Comparison of ENCODE assay signal across 8 cellular contexts in the genomic region with DNA sequence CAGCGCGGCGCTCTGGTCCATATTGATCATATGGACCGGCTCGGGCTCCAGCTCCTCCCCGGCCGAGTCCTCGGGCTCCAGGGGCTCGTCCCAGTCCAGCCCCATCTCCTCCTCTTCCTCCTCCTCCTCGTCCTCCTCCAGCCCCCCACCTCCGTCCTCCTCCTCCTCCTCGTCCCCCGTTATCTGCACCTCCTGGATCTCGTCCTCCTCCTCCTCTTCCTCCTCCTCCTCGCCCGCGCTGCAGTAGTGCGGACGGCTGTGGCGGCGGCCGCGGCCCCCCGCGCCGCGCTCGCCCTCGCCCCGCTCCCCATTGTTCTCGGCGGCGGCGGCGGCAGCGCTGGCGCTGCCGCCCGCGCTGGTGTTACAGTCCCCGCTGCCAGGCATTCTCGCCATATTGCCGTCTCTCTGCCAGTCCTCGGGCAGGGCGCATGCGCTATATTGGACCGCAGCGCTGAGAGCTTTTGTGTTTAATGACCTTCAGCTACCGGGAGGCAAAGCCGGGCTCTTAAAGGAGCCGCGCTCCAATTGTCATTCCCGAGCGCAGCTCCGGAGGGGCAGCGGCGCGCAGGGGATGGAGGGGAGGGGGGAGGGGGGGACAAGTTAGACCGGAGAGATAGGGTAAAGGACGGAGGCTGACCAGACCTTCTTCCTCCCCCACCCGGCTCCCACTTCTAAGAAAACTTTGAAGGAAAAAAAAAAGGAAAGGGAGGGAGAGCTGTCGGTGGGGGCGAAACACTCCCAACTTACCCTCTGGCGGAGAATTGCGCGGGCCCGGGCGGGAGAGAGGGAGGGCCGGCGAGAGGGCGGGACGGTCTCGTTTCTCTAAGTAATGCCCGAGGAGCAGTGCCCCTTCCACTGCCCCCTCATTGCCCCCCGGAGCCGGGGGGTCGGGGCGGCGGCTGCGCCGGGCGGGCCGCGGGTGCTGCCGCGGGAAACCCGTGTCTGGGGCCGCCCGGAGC. TPM values are rescaled to one million over a fixed set of nuclear protein-coding genes. Genes with fewer than 3 reads are reported as not detected.
DNase-seq lines count a peak whose midpoint lies in the region; ATAC-seq and TF ChIP-seq lines count a peak whose summit lies in the region.

Gene KCTD1, minus strand, starts transcription at position 410 of the 959 bp plus-strand sequence. Its CDS starts 17 bp downstream, at position 393.

- H2BK120ac ChIP-seq in neuronal stem cell (ENCODE audit: low read depth, low read length) = peak within 1 kb of the TSS; percentile 83

- H3K27me3 ChIP-seq in GM23338 (ENCODE audit: insufficient read depth) = peaks cover 92% of the 10 kb centered on the region
- H3K27me3 ChIP-seq in gastroesophageal sphincter = peaks cover 34% of the 10 kb centered on the region
- H3K27me3 ChIP-seq in neuronal stem cell (ENCODE audit: control insufficient read depth in 3 of 3, insufficient read depth in 3 of 3, low read depth in 1 of 3, low read length in 3 of 3) = peaks cover 12 to 49% (median 16%) of the 10 kb centered on the region in 3 experiments

- H3K79me2 ChIP-seq in GM23338 (replicated peaks; ENCODE audit: insufficient read depth) = peaks cover 26% of the 10 kb centered on the region

- no peak within 1 kb of the TSS for H3K27ac Mint-ChIP-seq in GM23338

- peak within 1 kb of the TSS; percentile 80 for H3K4me3 Mint-ChIP-seq in GM23338

- no peaks in the 10 kb centered on the region for H3K9me3 ChIP-seq in gastroesophageal sphincter
- H3K9me3 ChIP-seq in neuronal stem cell (replicated peaks in 1 of 2; ENCODE audit: control insufficient read depth in 2 of 2, insufficient read depth in 1 of 2, low read depth in 1 of 2, low read length in 2 of 2) = peaks cover 0 to 13% of the 10 kb centered on the region in 2 donors

- peaks cover 62% of the 10 kb centered on the region for H3K27me3 Mint-ChIP-seq in GM23338 (ENCODE audit: insufficient read depth, low read depth, poor library complexity)

- TF ChIP-seq POLR2A in Raji (IDR thresholded peaks at IDR 0.05; ENCODE audit: insufficient read depth, low read depth, low read length) = peak; percentile 73
- TF ChIP-seq POLR2A in gastroesophageal sphincter (IDR thresholded peaks at IDR 0.05) = no peak

- WGBS in gastroesophageal sphincter (ENCODE audit: low coverage in 1 of 2), 2 donors = 0 to 1% methylated on average over 9 to 18 of the region's 89 CpGs
- no CpG with 5 or more reads among the region's 89 CpGs for WGBS in neuronal stem cell (ENCODE audit: extremely low coverage in 2 of 2, insufficient read length in 2 of 2, insufficient replicate concordance in 1 of 2), 2 donors

- TF ChIP-seq EP300 in gastroesophageal sphincter (IDR thresholded peaks at IDR 0.05) = no peak

- ATAC-seq in GM23338 = peak; percentile 11
- peak; percentile 67 for ATAC-seq in gastroesophageal sphincter

- H2BK5ac ChIP-seq in neuronal stem cell (ENCODE audit: low read length) = peak within 1 kb of the TSS; percentile 47

- peak within 1 kb of the TSS; percentile 89 for H3K4me2 ChIP-seq in GM23338
- H3K4me2 ChIP-seq in neuronal stem cell (ENCODE audit: insufficient read depth, low read length, poor library complexity, severe bottlenecking) = peak within 1 kb of the TSS; percentile 98

- H2BK12ac ChIP-seq in neuronal stem cell (ENCODE audit: low read length) = peak within 1 kb of the TSS; percentile 93

- H4K20me1 ChIP-seq in GM23338 (replicated peaks; ENCODE audit: insufficient read depth) = peaks cover 17% of the 10 kb centered on the region; the same call in 1 of the 2 replicates

- H3K79me1 ChIP-seq in neuronal stem cell (ENCODE audit: low read depth, low read length) = peaks cover 5% of the 10 kb centered on the region

- H3K4me1 ChIP-seq in GM23338 (ENCODE audit: insufficient read depth) = peaks cover 33% of the 10 kb centered on the region
- peaks cover 0 to 77% (median 28%) of the 10 kb centered on the region in 3 donors for H3K4me1 ChIP-seq in gastroesophageal sphincter
- peaks cover 22 to 33% of the 10 kb centered on the region in 2 donors for H3K4me1 ChIP-seq in neuronal stem cell (ENCODE audit: control insufficient read depth in 2 of 2, insufficient read depth in 1 of 2, low read depth in 1 of 2, low read length in 2 of 2)

- H2BK15ac ChIP-seq in neuronal stem cell (ENCODE audit: low read length) = peak within 1 kb of the TSS; percentile 86

- H3K9me2 ChIP-seq in GM23338 (ENCODE audit: insufficient read depth) = no peaks in the 10 kb centered on the region

- H3K9me3 Mint-ChIP-seq in GM23338 = no peaks in the 10 kb centered on the region; the same call in 2 of the 3 replicates

- peak within 1 kb of the TSS; percentile 87 for H3K23ac ChIP-seq in neuronal stem cell (ENCODE audit: low read depth, low read length, poor library complexity)

- DNase-seq in EH (ENCODE audit: low read depth) (peak; percentile 91), GM23338 (ENCODE audit: low spot score) (peak; percentile 95), LoVo (ENCODE audit: low spot score) (peak; percentile 87), neuronal stem cell (ENCODE audit: low spot score) (peak; percentile 81), superior temporal gyrus (ENCODE audit: extremely low spot score) (peak; percentile 79)
- peak; percentile 2 to 28 (median 6) for DNase-seq in activated naive CD4-positive, alpha-beta T cell (lab: John Stamatoyannopoulos, UW)

- peak within 1 kb of the TSS; percentile 76 for H3K14ac ChIP-seq in neuronal stem cell (ENCODE audit: low read length)

- H3K27ac ChIP-seq in GM23338 (ENCODE audit: low read depth) (no peak within 1 kb of the TSS), gastroesophageal sphincter (peak within 1 kb of the TSS in 3 of 4 donors; percentile 77 to 83 (median 78)), neuronal stem cell (replicated peaks; ENCODE audit: low read length) (no peak within 1 kb of the TSS)

- peak within 1 kb of the TSS; percentile 79 for H3K9ac ChIP-seq in neuronal stem cell (ENCODE audit: low read depth, low read length, poor library complexity)

- H4K8ac ChIP-seq in neuronal stem cell (ENCODE audit: low read depth, low read length) = peak within 1 kb of the TSS; percentile 88

- no peaks in the 10 kb centered on the region; the same call in 1 of the 2 replicates for H3F3A ChIP-seq in GM23338 (replicated peaks; ENCODE audit: low read depth)

- H3K18ac ChIP-seq in neuronal stem cell (ENCODE audit: low read length) = peak within 1 kb of the TSS; percentile 92

- H3K4me1 Mint-ChIP-seq in GM23338 = peaks cover 40% of the 10 kb centered on the region

- 0 out of 3 replicates have a peak, but pooled peaks cover 5% of the 10 kb centered on the region for H3K36me3 Mint-ChIP-seq in GM23338 (ENCODE audit: low read depth)

- TF ChIP-seq CTCF in GM23338 (conservative IDR thresholded peaks at IDR 0.05; ENCODE audit: low read depth in 2 of 2) (no peak), gastroesophageal sphincter (IDR thresholded peaks at IDR 0.05) (no peak)

- H2AK5ac ChIP-seq in neuronal stem cell (ENCODE audit: low read depth, low read length) = peak within 1 kb of the TSS; percentile 96

- H3K4ac ChIP-seq in neuronal stem cell (ENCODE audit: low read length) = no peak within 1 kb of the TSS

- peak within 1 kb of the TSS; percentile 77 for H3K4me3 ChIP-seq in GM23338
- H3K4me3 ChIP-seq in gastroesophageal sphincter = peak within 1 kb of the TSS; percentile 43 to 84
- peak within 1 kb of the TSS; percentile 88 to 90 for H3K4me3 ChIP-seq in neuronal stem cell (ENCODE audit: low read length in 2 of 2)

- no peaks in the 10 kb centered on the region for H3K36me3 ChIP-seq in GM23338 (ENCODE audit: insufficient read depth)
- H3K36me3 ChIP-seq in gastroesophageal sphincter = no peaks in the 10 kb centered on the region
- peaks cover 0 to 35% of the 10 kb centered on the region in 2 donors for H3K36me3 ChIP-seq in neuronal stem cell (replicated peaks in 1 of 2; ENCODE audit: control insufficient read depth in 2 of 2, insufficient read depth in 2 of 2, low read length in 2 of 2)

- H2AFZ ChIP-seq in GM23338 (peak within 1 kb of the TSS; percentile 93), neuronal stem cell (ENCODE audit: low read length) (peak within 1 kb of the TSS; percentile 97)

- H4K91ac ChIP-seq in neuronal stem cell (ENCODE audit: low read depth, low read length, poor library complexity) = no peak within 1 kb of the TSS

TF ChIP-seq in GM23338, 12 proteins besides CTCF, POLR2A, EP300 and RAD21 (continues in another document):
- TF ChIP-seq EZH2phosphoT487 (IDR thresholded peaks at IDR 0.05; ENCODE audit: unreplicated experiment) = no peak
- TF ChIP-seq NANOG (IDR thresholded peaks at IDR 0.05; ENCODE audit: borderline replicate concordance) = no peak
- TF ChIP-seq EZH2 (IDR thresholded peaks at IDR 0.05; ENCODE audit: low read depth, unreplicated experiment) = peak; percentile 39

RNA-seq across cellular contexts. Expression of gene KCTD1, which starts in this region (rescaled TPM):
- 15.4 and 20.5 TPM in 2 replicates for total RNA-seq in GM23338 (2014; rRNA removed; shearing (Covaris generic))
- 7.1 and 8.9 TPM in 2 replicates for polyA plus RNA-seq in GM23338 (2016; fragmentation: Nextera tagmentation; extraction: Ambion mirVana)
- 10 to 100 TPM; 13.6 to 17.1 (median 16.6) TPM for total RNA-seq in gastroesophageal sphincter
- polyA plus RNA-seq in neuronal stem cell (2013, experiment 1 of 2) = 15.3 TPM
- 17.0 TPM for polyA plus RNA-seq in neuronal stem cell (2013, experiment 2 of 2)

Comparison
In these comparisons a context has a peak if more than half of its experiments do, and no peak if none do; other contexts are left out.
1. DNase-seq: peak in every context shown above with its lines; median percentile 95 in GM23338; 91 in EH; 87 in LoVo; 81 in neuronal stem cell; 79 in superior temporal gyrus; 6 in activated naive CD4-positive, alpha-beta T cell.
2. H3K27ac ChIP-seq: peak in gastroesophageal sphincter (3 of 4); none in GM23338 (single experiment) and neuronal stem cell (single experiment).
3. Peak in every context shown above with its lines, with median percentiles within 50 percentile points of each other: H3K4me3 ChIP-seq.